In the genomic region with DNA sequence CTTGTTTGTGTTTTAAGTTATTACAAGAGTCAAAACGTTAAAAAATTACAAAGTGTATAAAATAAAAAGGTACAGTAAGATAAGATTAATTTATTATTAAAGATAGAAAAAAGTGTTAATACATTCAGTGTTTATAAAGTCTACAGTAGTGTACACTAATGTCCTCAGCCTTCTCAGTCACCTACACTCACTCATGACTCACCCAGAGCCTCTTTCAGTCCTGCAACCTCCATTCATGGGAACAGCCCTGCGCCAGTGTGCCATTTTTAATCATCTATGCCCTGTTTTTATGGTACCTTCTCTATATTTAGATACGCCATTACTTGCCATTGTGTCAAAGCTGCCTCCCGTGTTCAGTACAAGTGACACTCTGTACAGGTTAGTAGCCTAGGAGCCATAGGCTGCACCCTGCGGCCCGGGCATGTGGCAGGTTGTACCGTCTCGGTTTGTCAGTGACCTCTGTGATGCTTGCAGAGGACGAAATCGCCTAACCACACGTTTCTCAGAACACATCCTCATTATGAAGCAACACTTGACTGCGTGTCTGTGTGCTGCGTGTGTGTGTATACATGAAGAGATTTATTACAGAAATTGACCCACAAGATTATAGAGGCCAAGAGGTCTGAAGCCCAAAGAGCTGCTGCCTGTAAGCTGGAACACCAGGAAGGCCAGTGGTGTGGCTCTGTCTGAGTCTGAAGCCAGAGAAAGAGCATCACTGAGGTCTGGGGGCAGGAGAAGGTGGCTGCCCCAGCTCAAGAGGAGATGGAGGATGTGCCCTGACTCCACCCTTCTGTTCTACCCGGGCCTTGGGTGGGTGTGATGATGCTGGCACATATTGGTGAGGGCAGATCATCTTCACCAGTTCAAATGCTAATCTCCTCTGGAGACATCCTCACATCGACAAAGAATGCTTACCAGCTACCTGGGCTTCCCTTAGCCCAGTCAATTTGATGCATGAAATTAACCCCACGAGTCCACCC, we compare ENCODE assay signal across 16 cellular contexts.
DNase-seq lines count a peak whose midpoint lies in the region; ATAC-seq, FAIRE-seq and TF ChIP-seq lines count a peak whose summit lies in the region.
"Had no signal": no experiment of that assay in that cellular context is flagged by ENCODE, and none has a peak within 500 bp of the region (broad histone marks: within the 10 kb centered on the region; RNA-seq: fewer than 3 reads in every experiment).

No MANE protein-coding gene starts in this region.

- no peak for TF ChIP-seq POLR2A in A549 (IDR thresholded peaks at IDR 0.05; ENCODE audit: low read length)

- POLR2A ChIA-PET in A549 (lab: Yijun Ruan, JAX), result no interaction called here

- FAIRE-seq in A549 (lab: Jason Lieb, UNC), result no peak

- CTCF ChIA-PET in A549 (lab: Yijun Ruan, JAX), result interaction anchor here (1.4 kb wide), 1 partner anchor 11 kb away, joined by 4 read pairs; no protein-coding TSS in a partner anchor

- TF ChIP-seq CTCF in A549 (IDR thresholded peaks at IDR 0.05) (no peak), RWPE2 (IDR thresholded peaks at IDR 0.05; ENCODE audit: poor library complexity, severe bottlenecking) (no peak), lung (IDR thresholded peaks at IDR 0.05; ENCODE audit: control extremely low read depth, extremely low read depth) (no peak), GM13976 (IDR thresholded peaks at IDR 0.05; ENCODE audit: borderline replicate concordance, control extremely low read depth, extremely low read depth, insufficient read depth, missing control alignments) (no peak)

- no peak overlapping the region for H3K4me3 ChIP-seq in A549
- no peak overlapping the region for H3K4me3 ChIP-seq in RWPE2 (ENCODE audit: severe bottlenecking)
- no peak overlapping the region for H3K4me3 ChIP-seq in lung

- ATAC-seq in A549 (peak; percentile 47 to 55; a peak in 3 of 6 replicates), RWPE2 (ENCODE audit: low read depth) (peak; percentile 74), lung (ENCODE audit: insufficient read depth, low FRiP score) (no peak)
- ATAC-seq: gastroesophageal sphincter had no signal

- no peaks in the 10 kb centered on the region for H3K9me3 ChIP-seq in A549
- no peaks in the 10 kb centered on the region for H3K9me3 ChIP-seq in RWPE2 (ENCODE audit: severe bottlenecking)
- H3K9me3 ChIP-seq in lung (ENCODE audit: control insufficient read depth in 2 of 2, insufficient read depth in 1 of 2, low read length in 1 of 2), result peaks cover 0 to 20% of the 10 kb centered on the region in 2 donors
- H3K9me3 ChIP-seq: gastroesophageal sphincter, neutrophil, uterus had no signal

- H3K4me1 ChIP-seq in A549, result 0 out of 3 replicates have a peak, but pooled peaks cover 5% of the 10 kb centered on the region
- H3K4me1 ChIP-seq in RWPE2 (ENCODE audit: insufficient read depth, poor library complexity, severe bottlenecking), result no peaks in the 10 kb centered on the region
- peaks cover 0 to 8% of the 10 kb centered on the region in 2 donors for H3K4me1 ChIP-seq in lung (ENCODE audit: control insufficient read depth in 2 of 2, insufficient read depth in 2 of 2, low read length in 2 of 2)

- DNase-seq in A172 (ENCODE audit: low spot score) (peak; percentile 2), A549 (ENCODE audit: low read depth in 1 of 2, low spot score in 1 of 2) (no peak), RWPE2 (ENCODE audit: low spot score) (no peak), lung (ENCODE audit: low spot score) (peak; percentile 19), GM13976 (ENCODE audit: low spot score) (no peak), NCI-H524 (lab: John Stamatoyannopoulos, UW) (no peak), GM19240 (ENCODE audit: insufficient read length, low spot score) (no peak)
- DNase-seq: activated T-cell treated with anti-CD3 and anti-CD28 coated beads, Interleukin-2, amount 50 U/mL, for 1 hour; DMS53; HCEC 1CT; immature natural killer cell; stimulated activated naive CD4-positive, alpha-beta T cell; uterus had no signal

- no peak for TF ChIP-seq EP300 in A549 (IDR thresholded peaks at IDR 0.05)

- H3K27me3 ChIP-seq in RWPE2 (ENCODE audit: insufficient read depth, poor library complexity, severe bottlenecking), result peaks cover 65% of the 10 kb centered on the region
- H3K27me3 ChIP-seq in lung (ENCODE audit: control insufficient read depth, insufficient read depth), result peaks cover 4% of the 10 kb centered on the region

- H3K36me3 ChIP-seq in RWPE2 (ENCODE audit: low read depth) (no peaks in the 10 kb centered on the region), lung (ENCODE audit: control insufficient read depth in 2 of 2, insufficient read depth in 2 of 2, low read length in 2 of 2) (no peaks in the 10 kb centered on the region)
- H3K36me3 ChIP-seq: gastroesophageal sphincter, neutrophil, uterus had no signal

- H3K27ac ChIP-seq in A549 (no peak overlapping the region), RWPE2 (ENCODE audit: poor library complexity, severe bottlenecking) (no peak overlapping the region), lung (ENCODE audit: low read depth in 1 of 2, low read length in 1 of 2) (no peak overlapping the region)
- H3K27ac ChIP-seq: C4-2B, gastroesophageal sphincter, neutrophil, uterus had no signal

- no peak for TF ChIP-seq RAD21 in A549 (conservative IDR thresholded peaks at IDR 0.05 in 1 of 2, IDR thresholded peaks at IDR 0.05 in 1 of 2)

- 17% methylated on average over 16 of the region's 16 CpGs for WGBS in A549 (ENCODE audit: missing lambda C conversion rate)
- 68 to 69% methylated on average over 16 of the region's 16 CpGs for WGBS in lung, 2 donors

- in situ Hi-C loops in GM13976 (cut with MboI; ENCODE audit: low sequenced_read_pairs, unreplicated experiment), result no loop called here

- no peak overlapping the region for H3K4me2 ChIP-seq in A549

TF ChIP-seq in A549, 52 proteins besides CTCF, POLR2A, EP300 and RAD21:
- no peak for TF ChIP-seq KDM1A (IDR thresholded peaks at IDR 0.05; ENCODE audit: low read depth)
- TF ChIP-seq, protein P1, sequence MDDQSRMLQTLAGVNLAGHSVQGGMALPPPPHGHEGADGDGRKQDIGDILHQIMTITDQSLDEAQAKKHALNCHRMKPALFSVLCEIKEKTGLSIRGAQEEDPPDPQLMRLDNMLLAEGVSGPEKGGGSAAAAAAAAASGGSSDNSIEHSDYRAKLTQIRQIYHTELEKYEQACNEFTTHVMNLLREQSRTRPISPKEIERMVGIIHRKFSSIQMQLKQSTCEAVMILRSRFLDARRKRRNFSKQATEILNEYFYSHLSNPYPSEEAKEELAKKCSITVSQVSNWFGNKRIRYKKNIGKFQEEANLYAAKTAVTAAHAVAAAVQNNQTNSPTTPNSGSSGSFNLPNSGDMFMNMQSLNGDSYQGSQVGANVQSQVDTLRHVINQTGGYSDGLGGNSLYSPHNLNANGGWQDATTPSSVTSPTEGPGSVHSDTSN (IDR thresholded peaks at IDR 0.05), result no peak
- TF ChIP-seq ESRRA (IDR thresholded peaks at IDR 0.05; ENCODE audit: borderline replicate concordance, low read length), result no peak
- no peak for TF ChIP-seq POLR2AphosphoS2 (conservative IDR thresholded peaks at IDR 0.05; ENCODE audit: low read length)
- TF ChIP-seq NR3C1 (IDR thresholded peaks at IDR 0.05), result no peak
- TF ChIP-seq, protein P2, sequence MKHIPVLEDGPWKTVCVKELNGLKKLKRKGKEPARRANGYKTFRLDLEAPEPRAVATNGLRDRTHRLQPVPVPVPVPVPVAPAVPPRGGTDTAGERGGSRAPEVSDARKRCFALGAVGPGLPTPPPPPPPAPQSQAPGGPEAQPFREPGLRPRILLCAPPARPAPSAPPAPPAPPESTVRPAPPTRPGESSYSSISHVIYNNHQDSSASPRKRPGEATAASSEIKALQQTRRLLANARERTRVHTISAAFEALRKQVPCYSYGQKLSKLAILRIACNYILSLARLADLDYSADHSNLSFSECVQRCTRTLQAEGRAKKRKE (CRISPR knock-in tag; IDR thresholded peaks at IDR 0.05; ENCODE audit: low read depth), result no peak
- no peak for TF ChIP-seq RARB (CRISPR knock-in tag; IDR thresholded peaks at IDR 0.05)
- no peak for TF ChIP-seq NPAS2 (CRISPR knock-in tag; IDR thresholded peaks at IDR 0.05; ENCODE audit: borderline replicate concordance)
- TF ChIP-seq FOSL2 (IDR thresholded peaks at IDR 0.05), result no peak
- TF ChIP-seq FOSL2 (CRISPR knock-in tag; IDR thresholded peaks at IDR 0.05), result no peak
- no peak for TF ChIP-seq HDAC2 (IDR thresholded peaks at IDR 0.05)
- TF ChIP-seq CHD4 (IDR thresholded peaks at IDR 0.05; ENCODE audit: borderline replicate concordance), result no peak
- TF ChIP-seq CBX8 (IDR thresholded peaks at IDR 0.05), result no peak
TF ChIP-seq in A549: peak in this region for 0.

Comparison
In these comparisons a context has a peak if more than half of its experiments do, and no peak if none do; other contexts are left out.
1. DNase-seq: peak in A172 (single experiment) and lung (single experiment); none in A549 (0 of 2), RWPE2 (single experiment), GM13976 (single experiment), NCI-H524 (0 of 2) and GM19240 (single experiment).